1 cellular context compared by ENCODE assay signal in genomic region chr20:58492795-58493538, GRCh38.
TF ChIP-seq lines count a peak whose summit lies in the region.

No MANE protein-coding gene starts in this region.

TF ChIP-seq in HepG2, 621 proteins besides CTCF, POLR2A, EP300 and RAD21 (continued from another document):
- TF ChIP-seq, protein P1, sequence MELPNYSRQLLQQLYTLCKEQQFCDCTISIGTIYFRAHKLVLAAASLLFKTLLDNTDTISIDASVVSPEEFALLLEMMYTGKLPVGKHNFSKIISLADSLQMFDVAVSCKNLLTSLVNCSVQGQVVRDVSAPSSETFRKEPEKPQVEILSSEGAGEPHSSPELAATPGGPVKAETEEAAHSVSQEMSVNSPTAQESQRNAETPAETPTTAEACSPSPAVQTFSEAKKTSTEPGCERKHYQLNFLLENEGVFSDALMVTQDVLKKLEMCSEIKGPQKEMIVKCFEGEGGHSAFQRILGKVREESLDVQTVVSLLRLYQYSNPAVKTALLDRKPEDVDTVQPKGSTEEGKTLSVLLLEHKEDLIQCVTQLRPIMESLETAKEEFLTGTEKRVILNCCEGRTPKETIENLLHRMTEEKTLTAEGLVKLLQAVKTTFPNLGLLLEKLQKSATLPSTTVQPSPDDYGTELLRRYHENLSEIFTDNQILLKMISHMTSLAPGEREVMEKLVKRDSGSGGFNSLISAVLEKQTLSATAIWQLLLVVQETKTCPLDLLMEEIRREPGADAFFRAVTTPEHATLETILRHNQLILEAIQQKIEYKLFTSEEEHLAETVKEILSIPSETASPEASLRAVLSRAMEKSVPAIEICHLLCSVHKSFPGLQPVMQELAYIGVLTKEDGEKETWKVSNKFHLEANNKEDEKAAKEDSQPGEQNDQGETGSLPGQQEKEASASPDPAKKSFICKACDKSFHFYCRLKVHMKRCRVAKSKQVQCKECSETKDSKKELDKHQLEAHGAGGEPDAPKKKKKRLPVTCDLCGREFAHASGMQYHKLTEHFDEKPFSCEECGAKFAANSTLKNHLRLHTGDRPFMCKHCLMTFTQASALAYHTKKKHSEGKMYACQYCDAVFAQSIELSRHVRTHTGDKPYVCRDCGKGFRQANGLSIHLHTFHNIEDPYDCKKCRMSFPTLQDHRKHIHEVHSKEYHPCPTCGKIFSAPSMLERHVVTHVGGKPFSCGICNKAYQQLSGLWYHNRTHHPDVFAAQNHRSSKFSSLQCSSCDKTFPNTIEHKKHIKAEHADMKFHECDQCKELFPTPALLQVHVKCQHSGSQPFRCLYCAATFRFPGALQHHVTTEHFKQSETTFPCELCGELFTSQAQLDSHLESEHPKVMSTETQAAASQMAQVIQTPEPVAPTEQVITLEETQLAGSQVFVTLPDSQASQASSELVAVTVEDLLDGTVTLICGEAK (IDR thresholded peaks at IDR 0.05): peak; percentile 25; the same call in 1 of the 2 replicates
- TF ChIP-seq, protein P1 (CRISPR knock-in tag; IDR thresholded peaks at IDR 0.05): no peak
- peak; percentile 97 for TF ChIP-seq MNT (IDR thresholded peaks at IDR 0.05)
- TF ChIP-seq SALL1 (CRISPR knock-in tag; IDR thresholded peaks at IDR 0.05): no peak
- TF ChIP-seq ZNF768 (CRISPR knock-in tag; IDR thresholded peaks at IDR 0.05): no peak
- peak; percentile 39; the same call in 1 of the 2 replicates for TF ChIP-seq TBX3 (IDR thresholded peaks at IDR 0.05; ENCODE audit: borderline replicate concordance)
- peak; percentile 90; the same call in 1 of the 2 replicates for TF ChIP-seq ARNT (IDR thresholded peaks at IDR 0.05)
- TF ChIP-seq FOXP1 (IDR thresholded peaks at IDR 0.05): peak; percentile 54
- TF ChIP-seq FOXP1 (CRISPR knock-in tag; IDR thresholded peaks at IDR 0.05): no peak
- peak; percentile 30; the same call in 1 of the 2 replicates for TF ChIP-seq ATF7 (IDR thresholded peaks at IDR 0.05)
- no peak for TF ChIP-seq ATF7 (CRISPR knock-in tag; IDR thresholded peaks at IDR 0.05)
- TF ChIP-seq LCORL (IDR thresholded peaks at IDR 0.05): peak; percentile 79
- no peak for TF ChIP-seq LCORL (CRISPR knock-in tag; IDR thresholded peaks at IDR 0.05)
- peak; percentile 11; the same call in 1 of the 2 replicates for TF ChIP-seq CREB1 (IDR thresholded peaks at IDR 0.05)
- TF ChIP-seq CREB1 (CRISPR knock-in tag; IDR thresholded peaks at IDR 0.05): no peak
- 0 out of 4 replicates have a peak, but pooled peaks of 1 of the 2 experiments have one; percentile 32 for TF ChIP-seq KLF16 (CRISPR knock-in tag; IDR thresholded peaks at IDR 0.05)
- TF ChIP-seq GABPA (IDR thresholded peaks at IDR 0.05; ENCODE audit: low read depth, low read length): 0 out of 2 replicates have a peak, but pooled peaks have one; percentile 18
- TF ChIP-seq GABPA (CRISPR knock-in tag; IDR thresholded peaks at IDR 0.05; ENCODE audit: low read depth): no peak
- TF ChIP-seq SSRP1 (CRISPR knock-in tag; IDR thresholded peaks at IDR 0.05): no peak
- peak; percentile 42 for TF ChIP-seq RAD51 (IDR thresholded peaks at IDR 0.05; ENCODE audit: borderline replicate concordance)
- TF ChIP-seq MED8 (CRISPR knock-in tag; IDR thresholded peaks at IDR 0.05; ENCODE audit: insufficient replicate concordance): no peak
- TF ChIP-seq SOX6 (IDR thresholded peaks at IDR 0.05): peak; percentile 93; the same call in 1 of the 2 replicates
- no peak for TF ChIP-seq SOX6 (CRISPR knock-in tag; IDR thresholded peaks at IDR 0.05)
- peak; percentile 75; the same call in 1 of the 2 replicates for TF ChIP-seq ATM (IDR thresholded peaks at IDR 0.05; ENCODE audit: borderline replicate concordance)
- TF ChIP-seq STAG1 (CRISPR knock-in tag; IDR thresholded peaks at IDR 0.05): no peak
- peak; percentile 59; the same call in 1 of the 2 replicates for TF ChIP-seq FOXK2 (IDR thresholded peaks at IDR 0.05)
- TF ChIP-seq KAT8 (CRISPR knock-in tag; IDR thresholded peaks at IDR 0.05): no peak
- no peak for TF ChIP-seq DPF2 (CRISPR knock-in tag; IDR thresholded peaks at IDR 0.05; ENCODE audit: borderline replicate concordance, low read depth)
- TF ChIP-seq IKZF1 (IDR thresholded peaks at IDR 0.05): peak; percentile 79; the same call in 1 of the 2 replicates
- TF ChIP-seq NFRKB (IDR thresholded peaks at IDR 0.05): 0 out of 2 replicates have a peak, but pooled peaks have one; percentile 58
- TF ChIP-seq SP1 (IDR thresholded peaks at IDR 0.05): peak; percentile 76; the same call in 1 of the 2 replicates
- TF ChIP-seq SP1 (CRISPR knock-in tag; IDR thresholded peaks at IDR 0.05): no peak
- TF ChIP-seq, protein P2, sequence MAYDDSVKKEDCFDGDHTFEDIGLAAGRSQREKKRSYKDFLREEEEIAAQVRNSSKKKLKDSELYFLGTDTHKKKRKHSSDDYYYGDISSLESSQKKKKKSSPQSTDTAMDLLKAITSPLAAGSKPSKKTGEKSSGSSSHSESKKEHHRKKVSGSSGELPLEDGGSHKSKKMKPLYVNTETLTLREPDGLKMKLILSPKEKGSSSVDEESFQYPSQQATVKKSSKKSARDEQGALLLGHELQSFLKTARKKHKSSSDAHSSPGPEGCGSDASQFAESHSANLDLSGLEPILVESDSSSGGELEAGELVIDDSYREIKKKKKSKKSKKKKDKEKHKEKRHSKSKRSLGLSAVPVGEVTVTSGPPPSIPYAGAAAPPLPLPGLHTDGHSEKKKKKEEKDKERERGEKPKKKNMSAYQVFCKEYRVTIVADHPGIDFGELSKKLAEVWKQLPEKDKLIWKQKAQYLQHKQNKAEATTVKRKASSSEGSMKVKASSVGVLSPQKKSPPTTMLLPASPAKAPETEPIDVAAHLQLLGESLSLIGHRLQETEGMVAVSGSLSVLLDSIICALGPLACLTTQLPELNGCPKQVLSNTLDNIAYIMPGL (CRISPR knock-in tag; IDR thresholded peaks at IDR 0.05; ENCODE audit: borderline replicate concordance in 1 of 2, low read depth in 1 of 2): no peak
- TF ChIP-seq, protein P3, sequence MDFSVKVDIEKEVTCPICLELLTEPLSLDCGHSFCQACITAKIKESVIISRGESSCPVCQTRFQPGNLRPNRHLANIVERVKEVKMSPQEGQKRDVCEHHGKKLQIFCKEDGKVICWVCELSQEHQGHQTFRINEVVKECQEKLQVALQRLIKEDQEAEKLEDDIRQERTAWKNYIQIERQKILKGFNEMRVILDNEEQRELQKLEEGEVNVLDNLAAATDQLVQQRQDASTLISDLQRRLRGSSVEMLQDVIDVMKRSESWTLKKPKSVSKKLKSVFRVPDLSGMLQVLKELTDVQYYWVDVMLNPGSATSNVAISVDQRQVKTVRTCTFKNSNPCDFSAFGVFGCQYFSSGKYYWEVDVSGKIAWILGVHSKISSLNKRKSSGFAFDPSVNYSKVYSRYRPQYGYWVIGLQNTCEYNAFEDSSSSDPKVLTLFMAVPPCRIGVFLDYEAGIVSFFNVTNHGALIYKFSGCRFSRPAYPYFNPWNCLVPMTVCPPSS (IDR thresholded peaks at IDR 0.05): peak; percentile 97
- TF ChIP-seq NFKBIZ (CRISPR knock-in tag; IDR thresholded peaks at IDR 0.05): no peak
- peak; percentile 99 for TF ChIP-seq NBN (conservative IDR thresholded peaks at IDR 0.05)
- TF ChIP-seq, protein P4, sequence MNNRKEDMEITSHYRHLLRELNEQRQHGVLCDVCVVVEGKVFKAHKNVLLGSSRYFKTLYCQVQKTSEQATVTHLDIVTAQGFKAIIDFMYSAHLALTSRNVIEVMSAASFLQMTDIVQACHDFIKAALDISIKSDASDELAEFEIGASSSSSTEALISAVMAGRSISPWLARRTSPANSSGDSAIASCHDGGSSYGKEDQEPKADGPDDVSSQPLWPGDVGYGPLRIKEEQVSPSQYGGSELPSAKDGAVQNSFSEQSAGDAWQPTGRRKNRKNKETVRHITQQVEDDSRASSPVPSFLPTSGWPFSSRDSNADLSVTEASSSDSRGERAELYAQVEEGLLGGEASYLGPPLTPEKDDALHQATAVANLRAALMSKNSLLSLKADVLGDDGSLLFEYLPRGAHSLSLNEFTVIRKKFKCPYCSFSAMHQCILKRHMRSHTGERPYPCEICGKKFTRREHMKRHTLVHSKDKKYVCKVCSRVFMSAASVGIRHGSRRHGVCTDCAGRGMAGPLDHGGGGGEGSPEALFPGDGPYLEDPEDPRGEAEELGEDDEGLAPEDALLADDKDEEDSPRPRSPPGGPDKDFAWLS (CRISPR knock-in tag; IDR thresholded peaks at IDR 0.05; ENCODE audit: borderline replicate concordance): no peak
- 0 out of 2 replicates have a peak, but pooled peaks have one; percentile 71 for TF ChIP-seq NONO (IDR thresholded peaks at IDR 0.05)
- TF ChIP-seq NONO (CRISPR knock-in tag; conservative IDR thresholded peaks at IDR 0.05): no peak
- TF ChIP-seq ZNF282 (IDR thresholded peaks at IDR 0.05; ENCODE audit: partially characterized antibody): peak; percentile 98
- TF ChIP-seq ZMAT3 (CRISPR knock-in tag; conservative IDR thresholded peaks at IDR 0.05): no peak
